8 cellular contexts compared by ENCODE assay signal in genomic region chr3:30655187-30655812, GRCh38. TPM values are rescaled to one million over a fixed set of nuclear protein-coding genes. Genes with fewer than 3 reads are reported as not detected.
A peak's percentile ranks its signal among the peaks of the same experiment; 100 is the strongest.
DNase-seq lines count a peak whose midpoint lies in the region; ATAC-seq and TF ChIP-seq lines count a peak whose summit lies in the region.

No MANE protein-coding gene starts in this region.

- H3K27ac ChIP-seq in liver (ENCODE audit: low read depth in 1 of 2, low read length in 2 of 2) (peak overlapping the region; percentile 48 to 57), thyroid gland (peak overlapping the region in 1 of 3 donors; percentile 7)

- ATAC-seq in GM18517 (IDR thresholded peaks at IDR 0.05; ENCODE audit: unreplicated experiment) = peak; percentile 29
- peak; percentile 39 for ATAC-seq in HG03378 (IDR thresholded peaks at IDR 0.05; ENCODE audit: unreplicated experiment)
- no peak for ATAC-seq in GM21526 (IDR thresholded peaks at IDR 0.05; ENCODE audit: low FRiP score, unreplicated experiment)
- no peak for ATAC-seq in GM21737 (IDR thresholded peaks at IDR 0.05; ENCODE audit: unreplicated experiment)

- no peaks in the 10 kb centered on the region for H3K9me3 Mint-ChIP-seq in activated T-helper 1 cell treated with anti-CD3 and anti-CD28 coated beads, Interleukin-12 subunit alpha, Interleukin-12 subunit beta, Interleukin-2, Interleukin-4 antibody, amounts not matched to agents 30 ng/mL and 10 ng/mL and 1 ng/mL, durations not matched to agents 14 hours and 24 hours and 36 hours

- H3K4me1 ChIP-seq in liver (ENCODE audit: control insufficient read depth in 4 of 4, insufficient read depth in 4 of 4, low read length in 3 of 4) (peaks cover 0 to 27% (median 16%) of the 10 kb centered on the region in 4 donors), thyroid gland (peaks cover 13 to 50% of the 10 kb centered on the region in 2 donors)

- no peaks in the 10 kb centered on the region for H3K27me3 Mint-ChIP-seq in activated T-helper 1 cell treated with anti-CD3 and anti-CD28 coated beads, Interleukin-12 subunit alpha, Interleukin-12 subunit beta, Interleukin-2, Interleukin-4 antibody, amounts not matched to agents 30 ng/mL and 10 ng/mL and 1 ng/mL, durations not matched to agents 14 hours and 24 hours and 36 hours (ENCODE audit: insufficient read depth)

- 73% methylated on average over 5 of the region's 5 CpGs for WGBS in liver
- WGBS in thyroid gland, 2 donors = 82% methylated on average over 5 of the region's 5 CpGs

- peaks cover 81% of the 10 kb centered on the region for H3K36me3 Mint-ChIP-seq in activated T-helper 1 cell treated with anti-CD3 and anti-CD28 coated beads, Interleukin-12 subunit alpha, Interleukin-12 subunit beta, Interleukin-2, Interleukin-4 antibody, amounts not matched to agents 30 ng/mL and 10 ng/mL and 1 ng/mL, durations not matched to agents 14 hours and 24 hours and 36 hours (ENCODE audit: low read depth)

- H3K4me1 Mint-ChIP-seq in activated T-helper 1 cell treated with anti-CD3 and anti-CD28 coated beads, Interleukin-12 subunit alpha, Interleukin-12 subunit beta, Interleukin-2, Interleukin-4 antibody, amounts not matched to agents 30 ng/mL and 10 ng/mL and 1 ng/mL, durations not matched to agents 14 hours and 24 hours and 36 hours (ENCODE audit: low read depth) = peaks cover 96% of the 10 kb centered on the region

- H3K27me3 ChIP-seq in liver (ENCODE audit: control insufficient read depth in 4 of 4, insufficient read depth in 4 of 4, low read length in 3 of 4) = no peaks in the 10 kb centered on the region
- H3K27me3 ChIP-seq in thyroid gland = no peaks in the 10 kb centered on the region

- peak overlapping the region in 1 of 2 donors; percentile 27 for H3K9ac ChIP-seq in liver (ENCODE audit: low read depth in 1 of 2, low read length in 2 of 2)

- peak overlapping the region; percentile 96 for H3K27ac Mint-ChIP-seq in activated T-helper 1 cell treated with anti-CD3 and anti-CD28 coated beads, Interleukin-12 subunit alpha, Interleukin-12 subunit beta, Interleukin-2, Interleukin-4 antibody, amounts not matched to agents 30 ng/mL and 10 ng/mL and 1 ng/mL, durations not matched to agents 14 hours and 24 hours and 36 hours

- H3K4me3 ChIP-seq in liver (ENCODE audit: low read depth in 1 of 3, low read length in 3 of 3) (no peak overlapping the region), thyroid gland (replicated peaks in 1 of 3) (no peak overlapping the region)

- intact Hi-C loops in activated T-helper 1 cell treated with anti-CD3 and anti-CD28 coated beads, Interleukin-12 subunit alpha, Interleukin-12 subunit beta, Interleukin-2, Interleukin-4 antibody, amounts not matched to agents 30 ng/mL and 10 ng/mL and 1 ng/mL, durations not matched to agents 14 hours and 24 hours and 36 hours (cut with micrococcal nuclease) = loop anchor here (1.0 to 5.0 kb wide), 7 partner anchors 24 to 877 kb away; partner anchors contain the start of gene STT3B
- intact Hi-C loops in thyroid gland (cut with DNase I) = no loop called here

- no peak for TF ChIP-seq POLR2A in thyroid gland (IDR thresholded peaks at IDR 0.05)

- no peak for DNase-seq in activated T-helper 1 cell treated with anti-CD3 and anti-CD28 coated beads, Interleukin-12 subunit alpha, Interleukin-12 subunit beta, Interleukin-2, Interleukin-4 antibody, amounts not matched to agents 30 ng/mL and 10 ng/mL and 1 ng/mL, durations not matched to agents 14 hours and 24 hours and 36 hours (ENCODE audit: low spot score)
- DNase-seq in thyroid gland (no peak), RPMI8226 (no peak)

- H3K36me3 ChIP-seq in liver (ENCODE audit: control insufficient read depth in 4 of 4, insufficient read depth in 3 of 4, low read depth in 1 of 4, low read length in 3 of 4) (peaks cover 4 to 46% (median 20%) of the 10 kb centered on the region in 4 donors), thyroid gland (peaks cover 13 to 22% of the 10 kb centered on the region in 2 donors)

- no peak for TF ChIP-seq CTCF in liver (IDR thresholded peaks at IDR 0.05; ENCODE audit: low read depth, low read length, missing input control)
- TF ChIP-seq CTCF in thyroid gland (IDR thresholded peaks at IDR 0.05) = no peak

- H3K4me3 Mint-ChIP-seq in activated T-helper 1 cell treated with anti-CD3 and anti-CD28 coated beads, Interleukin-12 subunit alpha, Interleukin-12 subunit beta, Interleukin-2, Interleukin-4 antibody, amounts not matched to agents 30 ng/mL and 10 ng/mL and 1 ng/mL, durations not matched to agents 14 hours and 24 hours and 36 hours = peak overlapping the region; percentile 73

- peak in 1 of 2 donors; percentile 12 for TF ChIP-seq RAD21 in liver (IDR thresholded peaks at IDR 0.05)

- H3K9me3 ChIP-seq in liver (ENCODE audit: control insufficient read depth in 4 of 4, low read length in 3 of 4) (no peaks in the 10 kb centered on the region), thyroid gland (no peaks in the 10 kb centered on the region)

TF ChIP-seq in liver, 16 proteins besides CTCF, POLR2A, EP300 and RAD21:
- TF ChIP-seq, protein P1, sequence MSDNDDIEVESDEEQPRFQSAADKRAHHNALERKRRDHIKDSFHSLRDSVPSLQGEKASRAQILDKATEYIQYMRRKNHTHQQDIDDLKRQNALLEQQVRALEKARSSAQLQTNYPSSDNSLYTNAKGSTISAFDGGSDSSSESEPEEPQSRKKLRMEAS (IDR thresholded peaks at IDR 0.05) = peak; percentile 59
- TF ChIP-seq FOXA1 (IDR thresholded peaks at IDR 0.05) (no peak), JUND (IDR thresholded peaks at IDR 0.05) (peak in 1 of 2 donors; percentile 14)

RNA-seq across cellular contexts. Expression of gene TGFBR2, which starts 48.9 kb away (rescaled TPM):
- 58.2 and 59.6 TPM in 2 replicates for total RNA-seq in activated T-helper 1 cell treated with anti-CD3 and anti-CD28 coated beads, Interleukin-12 subunit alpha, Interleukin-12 subunit beta, Interleukin-2, Interleukin-4 antibody, amounts not matched to agents 30 ng/mL and 10 ng/mL and 1 ng/mL, durations not matched to agents 14 hours and 24 hours and 36 hours
- total RNA-seq in liver (10 to 100 TPM; 36.4 to 61.2 TPM), thyroid gland (100 to 1,000 TPM; 120 to 418 (median 218) TPM)
- polyA plus RNA-seq in liver = 10 to 100 TPM; 13.9 to 31.0 TPM

Comparison
In these comparisons a context has a peak if more than half of its experiments do, and no peak if none do; other contexts are left out.
1. ATAC-seq: peak in GM18517 (single experiment) and HG03378 (single experiment); none in GM21526 (single experiment) and GM21737 (single experiment).